Comparison of ENCODE assay signal across 1 cellular context in the genomic region with DNA sequence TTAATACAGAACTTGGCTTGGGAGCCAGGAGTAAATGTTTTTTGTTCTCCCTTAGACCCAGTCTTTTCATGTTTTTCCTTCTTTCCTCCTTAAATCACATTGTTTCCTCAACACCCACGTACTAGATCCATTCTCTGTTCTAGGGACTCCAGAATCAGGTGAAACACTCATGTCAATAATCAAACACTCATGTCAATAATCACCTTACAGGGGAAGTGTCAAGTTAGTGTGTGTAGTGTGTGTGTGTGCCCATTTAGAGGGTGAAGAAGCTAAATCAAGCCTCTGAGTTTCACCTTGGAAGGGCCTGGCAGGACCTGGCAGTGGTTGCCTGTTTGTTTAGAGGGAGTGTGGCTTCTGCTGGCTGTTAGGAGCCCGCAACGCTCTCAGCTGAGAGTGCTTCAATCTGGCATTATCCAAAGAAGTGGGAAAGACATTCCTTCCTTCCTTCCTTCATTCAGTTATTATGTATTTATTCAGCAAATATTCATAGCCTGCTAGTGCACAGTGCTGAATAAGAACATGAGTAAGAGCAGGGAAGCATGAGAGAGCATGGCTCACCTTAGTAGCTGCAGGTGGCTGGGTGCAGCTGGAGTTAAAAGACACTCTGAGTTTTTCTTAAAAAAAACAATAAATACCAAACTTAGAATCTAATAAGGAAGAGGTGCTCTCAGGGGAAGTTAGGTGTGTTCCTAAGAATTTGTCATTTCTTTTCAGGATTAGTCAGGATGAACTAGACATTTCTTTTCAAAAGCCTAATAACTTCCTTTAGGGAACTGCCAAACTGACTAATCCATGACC.
TF ChIP-seq lines count a peak whose summit lies in the region.

No MANE protein-coding gene starts in this region.

TF ChIP-seq in H1, 55 proteins besides CTCF, POLR2A, EP300 and RAD21 (continued from another document):
- TF ChIP-seq POU5F1 (IDR thresholded peaks at IDR 0.05; ENCODE audit: low read depth, low read length) (no peak), EZH2 (IDR thresholded peaks at IDR 0.05; ENCODE audit: low read depth, low read length, severe bottlenecking) (no peak), GABPA (IDR thresholded peaks at IDR 0.05; ENCODE audit: borderline replicate concordance, insufficient read depth, low read length) (no peak), MAFK (IDR thresholded peaks at IDR 0.05; ENCODE audit: low read depth, low read length) (no peak), CBX5 (IDR thresholded peaks at IDR 0.05; ENCODE audit: low read depth, low read length) (no peak), RBBP5 (IDR thresholded peaks at IDR 0.05; ENCODE audit: borderline replicate concordance, low read depth, low read length) (no peak), BCL11A (IDR thresholded peaks at IDR 0.05; ENCODE audit: low read depth in 2 of 2, low read length in 2 of 2) (no peak), ZNF274 (IDR thresholded peaks at IDR 0.05; ENCODE audit: borderline replicate concordance, extremely low read depth, low read length) (no peak), SP1 (IDR thresholded peaks at IDR 0.05; ENCODE audit: low read depth, low read length) (no peak), HDAC2 (IDR thresholded peaks at IDR 0.05; ENCODE audit: borderline replicate concordance in 1 of 2, low read depth in 2 of 2, low read length in 2 of 2) (no peak)
